In genomic region chr15:67775998-67776397, GRCh38 we compare ENCODE assay signal across 31 cellular contexts.
"Had no signal": no experiment of that assay in that cellular context is flagged by ENCODE, and none has a peak within 500 bp of the region (broad histone marks: within the 10 kb centered on the region; RNA-seq: fewer than 3 reads in every experiment).

No MANE protein-coding gene starts in this region.

- H3K36me3 Mint-ChIP-seq: neural progenitor cell had no signal

- H3K4me1 ChIP-seq: left lung, lower lobe of right lung, parathyroid adenoma, tibial nerve, uterus had no signal

- H3K4me1 Mint-ChIP-seq: immature natural killer cell; stimulated activated naive CD8-positive, alpha-beta T cell treated with anti-CD3 and anti-CD28 coated beads, Interleukin-15, amount 100 ng/mL, for 72 hours had no signal

- H3K9me3 Mint-ChIP-seq: immature natural killer cell; naive thymus-derived CD8-positive, alpha-beta T cell; nephron; neural progenitor cell; stimulated activated memory B cell treated with anti-CD40 and anti-IgM and Interleukin-4, amounts not matched to agents 10 μg/mL and 1 μg/mL and 100 μg/mL, for 72 hours; stimulated activated naive CD8-positive, alpha-beta T cell treated with anti-CD3 and anti-CD28 coated beads, Interleukin-15, amount 100 ng/mL, for 72 hours; type B pancreatic cell had no signal

- H3K27ac Mint-ChIP-seq: immature natural killer cell; naive thymus-derived CD8-positive, alpha-beta T cell; neural progenitor cell; progenitor cell of endocrine pancreas; stimulated activated memory B cell treated with anti-CD40 and anti-IgM and Interleukin-4, amounts not matched to agents 10 μg/mL and 1 μg/mL and 100 μg/mL, for 72 hours; type B pancreatic cell had no signal

- H2AFZ ChIP-seq: neural progenitor cell, parathyroid adenoma had no signal

- H3K27me3 Mint-ChIP-seq: naive thymus-derived CD8-positive, alpha-beta T cell; stimulated activated memory B cell treated with anti-CD40 and anti-IgM and Interleukin-4, amounts not matched to agents 10 μg/mL and 1 μg/mL and 100 μg/mL, for 72 hours; stimulated activated naive CD8-positive, alpha-beta T cell treated with anti-CD3 and anti-CD28 coated beads, Interleukin-15, amount 100 ng/mL, for 72 hours; type B pancreatic cell had no signal

- H3K27ac ChIP-seq: left lung, lower lobe of right lung, neural progenitor cell, neutrophil, parathyroid adenoma, tibial nerve, uterus had no signal

- H3K9me3 ChIP-seq: left lung, lower lobe of right lung, mucosa of descending colon, neutrophil, tibial nerve, uterus had no signal

- ATAC-seq: left colon; left lung; lower lobe of right lung; mucosa of descending colon; naive thymus-derived CD8-positive, alpha-beta T cell; right cardiac atrium; sciatic nerve; stimulated activated memory B cell treated with anti-CD40 and anti-IgM and Interleukin-4, amounts not matched to agents 10 μg/mL and 1 μg/mL and 100 μg/mL, for 72 hours; stimulated activated naive CD8-positive, alpha-beta T cell treated with anti-CD3 and anti-CD28 coated beads, Interleukin-15, amount 100 ng/mL, for 72 hours had no signal

- DNase-seq: hippocampal formation; immature natural killer cell; kidney; left colon; left lung; lower lobe of right lung; mammary epithelial cell; midbrain; mucosa of descending colon; naive thymus-derived CD8-positive, alpha-beta T cell; occipital lobe; retina; right cardiac atrium; stimulated activated CD4-positive, alpha-beta T cell treated with anti-CD3 and anti-CD28 coated beads, Interleukin-1b, Interleukin-23, amount 100 ng/mL, for 48 hours; stimulated activated CD4-positive, alpha-beta T cell treated with anti-CD3 and anti-CD28 coated beads, Interleukin-2, amount 100 ng/mL, for 48 hours; stimulated activated CD4-positive, alpha-beta T cell treated with anti-CD3 and anti-CD28 coated beads, Interleukin-4, amount 100 ng/mL, for 4 hours; stimulated activated CD8-positive, alpha-beta memory T cell treated with anti-CD3 and anti-CD28 coated beads, Interleukin-4, amount 100 ng/mL, for 48 hours; stimulated activated naive CD4-positive, alpha-beta T cell treated with Interleukin-2 at 50 U/mL for 16 hours; stimulated activated naive CD8-positive, alpha-beta T cell treated with anti-CD3 and anti-CD28 coated beads, Interleukin-15, amount 100 ng/mL, for 72 hours; substantia nigra; uterus had no signal

- H3K36me3 ChIP-seq: left lung, lower lobe of right lung, neural progenitor cell, neutrophil, uterus had no signal

- H3K4me2 ChIP-seq: neural progenitor cell, smooth muscle cell had no signal

- H3K79me2 ChIP-seq: parathyroid adenoma had no signal

- H3K27me3 ChIP-seq: left lung, neural progenitor cell, neutrophil, tibial nerve, uterus had no signal

- H3K9ac ChIP-seq: neural progenitor cell, parathyroid adenoma had no signal

- H3K4me3 ChIP-seq: left lung, lower lobe of right lung, mucosa of descending colon, neural progenitor cell, smooth muscle cell, tibial nerve, uterus had no signal

- H3K4me3 Mint-ChIP-seq: immature natural killer cell; naive thymus-derived CD8-positive, alpha-beta T cell; nephron; neural progenitor cell; stimulated activated memory B cell treated with anti-CD40 and anti-IgM and Interleukin-4, amounts not matched to agents 10 μg/mL and 1 μg/mL and 100 μg/mL, for 72 hours; stimulated activated naive CD8-positive, alpha-beta T cell treated with anti-CD3 and anti-CD28 coated beads, Interleukin-15, amount 100 ng/mL, for 72 hours; type B pancreatic cell had no signal
